11 cellular contexts compared by ENCODE assay signal in the genomic region with DNA sequence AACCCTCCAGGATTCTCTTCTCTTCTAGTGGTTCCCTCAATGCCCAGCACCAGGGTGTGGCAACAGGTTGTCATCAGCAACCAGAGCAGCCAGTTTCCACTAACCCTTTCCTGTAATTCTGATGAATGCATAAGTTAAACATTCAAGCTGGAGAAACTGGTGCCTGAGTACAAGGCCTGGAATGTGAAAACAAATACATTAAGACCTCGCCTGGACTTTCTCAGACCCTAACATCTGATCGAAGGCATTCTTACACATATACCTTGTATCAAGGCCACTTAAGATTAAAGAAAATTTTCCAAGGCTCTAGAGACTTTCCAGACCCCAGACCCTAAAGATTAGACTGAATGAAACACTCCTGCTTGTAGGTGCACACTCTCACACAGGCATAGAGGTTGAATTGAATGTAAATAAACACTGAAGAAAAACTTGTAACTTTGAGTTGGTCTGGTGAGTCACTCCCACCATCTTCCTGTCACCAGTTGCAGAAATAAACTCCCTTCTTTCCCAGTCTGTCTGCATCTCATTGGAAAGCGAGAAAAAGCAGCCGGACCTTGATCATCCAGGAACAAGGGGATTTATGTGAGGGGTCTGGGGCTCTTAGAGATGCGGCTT. TPM values are rescaled to one million over a fixed set of nuclear protein-coding genes. Genes with fewer than 3 reads are reported as not detected.
A peak's percentile ranks its signal among the peaks of the same experiment; 100 is the strongest.
DNase-seq lines count a peak whose midpoint lies in the region; ATAC-seq and TF ChIP-seq lines count a peak whose summit lies in the region.
"Had no signal": no experiment of that assay in that cellular context is flagged by ENCODE, and none has a peak within 500 bp of the region (broad histone marks: within the 10 kb centered on the region; RNA-seq: fewer than 3 reads in every experiment).

No MANE protein-coding gene starts in this region.

- no peaks in the 10 kb centered on the region for H3K9me3 Mint-ChIP-seq in mesothelial cell of epicardium
- H3K9me3 Mint-ChIP-seq: activated naive CD8-positive, alpha-beta T cell treated with anti-CD3 and anti-CD28 coated beads for 36 hours had no signal

- TF ChIP-seq CTCF in mesothelial cell of epicardium (IDR thresholded peaks at IDR 0.05; ENCODE audit: unreplicated experiment), result no peak

- no peaks in the 10 kb centered on the region for H3K36me3 Mint-ChIP-seq in mesothelial cell of epicardium
- H3K36me3 Mint-ChIP-seq: activated naive CD8-positive, alpha-beta T cell treated with anti-CD3 and anti-CD28 coated beads for 36 hours had no signal

- peak; percentile 40 for DNase-seq in AG20443 (ENCODE audit: low spot score)
- DNase-seq in MG63, result peak; percentile 80
- DNase-seq in dedifferentiated amniotic fluid mesenchymal stem cell (ENCODE audit: extremely low spot score), result peak; percentile 76
- DNase-seq in mesothelial cell of epicardium (ENCODE audit: low spot score in 2 of 2, unreplicated experiment in 2 of 2), result no peak
- DNase-seq in activated CD4-positive, CD25-positive, alpha-beta regulatory T cell treated with anti-CD3 and anti-CD28 coated beads, Interleukin-2, amount 50 U/mL, for 72 hours, result no peak
- no peak for DNase-seq in stimulated activated CD4-positive, alpha-beta T cell treated with anti-CD3 and anti-CD28 coated beads, Interleukin-12 subunit alpha, Interleukin-12 subunit beta, amount 100 ng/mL, for 4 hours
- DNase-seq: activated naive CD8-positive, alpha-beta T cell treated with anti-CD3 and anti-CD28 coated beads for 36 hours; WERI-Rb-1 had no signal

- no peaks in the 10 kb centered on the region for H3K9me3 ChIP-seq in MG63
- H3K9me3 ChIP-seq: right atrium auricular region had no signal

- ATAC-seq in HG02970 (IDR thresholded peaks at IDR 0.05; ENCODE audit: low FRiP score, unreplicated experiment) (no peak), HG03354 (IDR thresholded peaks at IDR 0.05; ENCODE audit: poor library complexity, severe bottlenecking, unreplicated experiment) (no peak)

- H3K27me3 Mint-ChIP-seq in mesothelial cell of epicardium (ENCODE audit: low read depth), result no peaks in the 10 kb centered on the region

- H3K36me3 ChIP-seq in MG63, result peaks cover 61% of the 10 kb centered on the region
- H3K36me3 ChIP-seq: right atrium auricular region, WERI-Rb-1 had no signal

- peak overlapping the region; percentile 14 for H3K4me3 ChIP-seq in MG63
- H3K4me3 ChIP-seq: right atrium auricular region had no signal

- H3K4me1 Mint-ChIP-seq in mesothelial cell of epicardium, result peaks cover 26% of the 10 kb centered on the region

- H3K4me3 Mint-ChIP-seq in mesothelial cell of epicardium, result no peak overlapping the region
- H3K4me3 Mint-ChIP-seq: activated naive CD8-positive, alpha-beta T cell treated with anti-CD3 and anti-CD28 coated beads for 36 hours had no signal

- peak overlapping the region; percentile 91 for H3K27ac Mint-ChIP-seq in mesothelial cell of epicardium
- H3K27ac Mint-ChIP-seq: activated naive CD8-positive, alpha-beta T cell treated with anti-CD3 and anti-CD28 coated beads for 36 hours had no signal

- H3K27me3 ChIP-seq in MG63, result no peaks in the 10 kb centered on the region
- H3K27me3 ChIP-seq: right atrium auricular region had no signal

RNA-seq across cellular contexts. Expression of a gene that starts 9.0 kb away (rescaled TPM):
- 40.1 and 48.0 TPM in 2 replicates for total RNA-seq in MG63 (2014; rRNA removed; shearing (Covaris generic); ENCODE audit: low replicate concordance)
- total RNA-seq in mesothelial cell of epicardium, result 17.2 to 17.9 TPM (median 17.8 TPM) in 3 replicates

RNA-seq across cellular contexts. Expression of a gene that starts 42.8 kb away (rescaled TPM):
- total RNA-seq in MG63 (2014; rRNA removed; shearing (Covaris generic); ENCODE audit: low replicate concordance), result 2.8 and 5.7 TPM in 2 replicates
- not detected in 3 replicates for total RNA-seq in mesothelial cell of epicardium
- total RNA-seq: activated naive CD8-positive, alpha-beta T cell treated with anti-CD3 and anti-CD28 coated beads for 36 hours had no signal

Comparison
In these comparisons a context has a peak if more than half of its experiments do, and no peak if none do; other contexts are left out.
1. DNase-seq: peak in AG20443 (single experiment), MG63 (single experiment) and dedifferentiated amniotic fluid mesenchymal stem cell (single experiment); none in mesothelial cell of epicardium (0 of 2), activated CD4-positive, CD25-positive, alpha-beta regulatory T cell treated with anti-CD3 and anti-CD28 coated beads, Interleukin-2, amount 50 U/mL, for 72 hours (single experiment) and stimulated activated CD4-positive, alpha-beta T cell treated with anti-CD3 and anti-CD28 coated beads, Interleukin-12 subunit alpha, Interleukin-12 subunit beta, amount 100 ng/mL, for 4 hours (single experiment).